Comparison of ENCODE assay signal across 7 cellular contexts in the genomic region with DNA sequence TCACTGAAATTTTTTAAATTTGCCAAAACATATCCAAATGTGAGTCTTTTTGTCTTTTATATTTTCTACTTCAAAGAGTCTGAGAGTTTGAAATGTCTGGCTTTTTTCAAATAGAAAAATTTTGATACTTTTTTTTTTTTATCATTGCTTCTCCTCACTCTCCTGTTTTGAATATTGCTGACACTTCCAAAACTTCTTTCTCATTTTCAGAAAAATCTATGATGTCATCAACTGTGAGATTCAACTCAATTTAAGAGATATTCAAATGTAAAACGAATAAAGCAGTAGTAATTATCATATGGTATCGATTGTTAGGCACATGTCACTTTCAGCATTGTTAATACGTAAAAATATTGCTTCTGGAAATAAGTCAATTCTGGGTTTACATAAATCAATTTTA.
"Had no signal": no experiment of that assay in that cellular context is flagged by ENCODE, and none has a peak within 500 bp of the region (broad histone marks: within the 10 kb centered on the region; RNA-seq: fewer than 3 reads in every experiment).

No MANE protein-coding gene starts in this region.

- H3K4me3 ChIP-seq: GM23248, HAP-1 had no signal

- H3K36me3 ChIP-seq: HAP-1 had no signal

- H2AFZ ChIP-seq: GM23248 had no signal

- DNase-seq: GM23248, GOT3, H7, KG1 had no signal

- H3K9ac ChIP-seq: GM23248 had no signal

- ATAC-seq: HCT116 had no signal

- H3K27ac ChIP-seq: GM23248, HL-60 had no signal

- H3K9me3 ChIP-seq: HAP-1 had no signal
